In the genomic region with DNA sequence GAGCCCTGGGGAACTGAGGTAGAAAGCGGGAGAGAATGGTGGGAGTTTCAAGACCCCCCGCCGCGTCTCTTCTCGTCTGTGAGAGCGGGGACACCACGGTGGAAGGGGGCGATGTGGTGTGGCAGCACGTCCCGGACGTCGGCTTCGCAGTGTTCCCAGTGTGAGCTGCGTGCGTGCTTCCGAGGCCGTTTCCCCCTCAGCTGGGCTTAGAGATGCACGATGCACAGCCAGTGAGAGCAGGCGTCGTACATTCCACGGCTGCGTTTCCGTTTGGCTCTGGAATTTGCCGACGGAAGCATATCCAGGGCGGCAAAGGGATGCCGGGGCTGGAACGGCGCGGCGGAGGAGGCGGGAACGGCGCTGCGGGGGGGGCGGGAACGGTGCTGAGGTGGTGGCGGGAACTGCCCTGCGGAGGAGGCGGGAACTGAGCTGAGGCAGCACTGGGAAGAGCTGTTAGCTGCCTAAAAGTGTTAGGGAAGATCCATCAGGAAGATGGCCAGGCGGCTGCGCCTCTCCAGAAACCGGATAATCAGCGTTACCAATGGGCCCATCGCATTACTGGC, we compare ENCODE assay signal across 1 cellular context.
TF ChIP-seq lines count a peak whose summit lies in the region.

No MANE protein-coding gene starts in this region.

TF ChIP-seq in K562, 482 proteins besides CTCF, POLR2A, EP300 and RAD21 (continued from another document and continues in another):
- TF ChIP-seq, protein P1, sequence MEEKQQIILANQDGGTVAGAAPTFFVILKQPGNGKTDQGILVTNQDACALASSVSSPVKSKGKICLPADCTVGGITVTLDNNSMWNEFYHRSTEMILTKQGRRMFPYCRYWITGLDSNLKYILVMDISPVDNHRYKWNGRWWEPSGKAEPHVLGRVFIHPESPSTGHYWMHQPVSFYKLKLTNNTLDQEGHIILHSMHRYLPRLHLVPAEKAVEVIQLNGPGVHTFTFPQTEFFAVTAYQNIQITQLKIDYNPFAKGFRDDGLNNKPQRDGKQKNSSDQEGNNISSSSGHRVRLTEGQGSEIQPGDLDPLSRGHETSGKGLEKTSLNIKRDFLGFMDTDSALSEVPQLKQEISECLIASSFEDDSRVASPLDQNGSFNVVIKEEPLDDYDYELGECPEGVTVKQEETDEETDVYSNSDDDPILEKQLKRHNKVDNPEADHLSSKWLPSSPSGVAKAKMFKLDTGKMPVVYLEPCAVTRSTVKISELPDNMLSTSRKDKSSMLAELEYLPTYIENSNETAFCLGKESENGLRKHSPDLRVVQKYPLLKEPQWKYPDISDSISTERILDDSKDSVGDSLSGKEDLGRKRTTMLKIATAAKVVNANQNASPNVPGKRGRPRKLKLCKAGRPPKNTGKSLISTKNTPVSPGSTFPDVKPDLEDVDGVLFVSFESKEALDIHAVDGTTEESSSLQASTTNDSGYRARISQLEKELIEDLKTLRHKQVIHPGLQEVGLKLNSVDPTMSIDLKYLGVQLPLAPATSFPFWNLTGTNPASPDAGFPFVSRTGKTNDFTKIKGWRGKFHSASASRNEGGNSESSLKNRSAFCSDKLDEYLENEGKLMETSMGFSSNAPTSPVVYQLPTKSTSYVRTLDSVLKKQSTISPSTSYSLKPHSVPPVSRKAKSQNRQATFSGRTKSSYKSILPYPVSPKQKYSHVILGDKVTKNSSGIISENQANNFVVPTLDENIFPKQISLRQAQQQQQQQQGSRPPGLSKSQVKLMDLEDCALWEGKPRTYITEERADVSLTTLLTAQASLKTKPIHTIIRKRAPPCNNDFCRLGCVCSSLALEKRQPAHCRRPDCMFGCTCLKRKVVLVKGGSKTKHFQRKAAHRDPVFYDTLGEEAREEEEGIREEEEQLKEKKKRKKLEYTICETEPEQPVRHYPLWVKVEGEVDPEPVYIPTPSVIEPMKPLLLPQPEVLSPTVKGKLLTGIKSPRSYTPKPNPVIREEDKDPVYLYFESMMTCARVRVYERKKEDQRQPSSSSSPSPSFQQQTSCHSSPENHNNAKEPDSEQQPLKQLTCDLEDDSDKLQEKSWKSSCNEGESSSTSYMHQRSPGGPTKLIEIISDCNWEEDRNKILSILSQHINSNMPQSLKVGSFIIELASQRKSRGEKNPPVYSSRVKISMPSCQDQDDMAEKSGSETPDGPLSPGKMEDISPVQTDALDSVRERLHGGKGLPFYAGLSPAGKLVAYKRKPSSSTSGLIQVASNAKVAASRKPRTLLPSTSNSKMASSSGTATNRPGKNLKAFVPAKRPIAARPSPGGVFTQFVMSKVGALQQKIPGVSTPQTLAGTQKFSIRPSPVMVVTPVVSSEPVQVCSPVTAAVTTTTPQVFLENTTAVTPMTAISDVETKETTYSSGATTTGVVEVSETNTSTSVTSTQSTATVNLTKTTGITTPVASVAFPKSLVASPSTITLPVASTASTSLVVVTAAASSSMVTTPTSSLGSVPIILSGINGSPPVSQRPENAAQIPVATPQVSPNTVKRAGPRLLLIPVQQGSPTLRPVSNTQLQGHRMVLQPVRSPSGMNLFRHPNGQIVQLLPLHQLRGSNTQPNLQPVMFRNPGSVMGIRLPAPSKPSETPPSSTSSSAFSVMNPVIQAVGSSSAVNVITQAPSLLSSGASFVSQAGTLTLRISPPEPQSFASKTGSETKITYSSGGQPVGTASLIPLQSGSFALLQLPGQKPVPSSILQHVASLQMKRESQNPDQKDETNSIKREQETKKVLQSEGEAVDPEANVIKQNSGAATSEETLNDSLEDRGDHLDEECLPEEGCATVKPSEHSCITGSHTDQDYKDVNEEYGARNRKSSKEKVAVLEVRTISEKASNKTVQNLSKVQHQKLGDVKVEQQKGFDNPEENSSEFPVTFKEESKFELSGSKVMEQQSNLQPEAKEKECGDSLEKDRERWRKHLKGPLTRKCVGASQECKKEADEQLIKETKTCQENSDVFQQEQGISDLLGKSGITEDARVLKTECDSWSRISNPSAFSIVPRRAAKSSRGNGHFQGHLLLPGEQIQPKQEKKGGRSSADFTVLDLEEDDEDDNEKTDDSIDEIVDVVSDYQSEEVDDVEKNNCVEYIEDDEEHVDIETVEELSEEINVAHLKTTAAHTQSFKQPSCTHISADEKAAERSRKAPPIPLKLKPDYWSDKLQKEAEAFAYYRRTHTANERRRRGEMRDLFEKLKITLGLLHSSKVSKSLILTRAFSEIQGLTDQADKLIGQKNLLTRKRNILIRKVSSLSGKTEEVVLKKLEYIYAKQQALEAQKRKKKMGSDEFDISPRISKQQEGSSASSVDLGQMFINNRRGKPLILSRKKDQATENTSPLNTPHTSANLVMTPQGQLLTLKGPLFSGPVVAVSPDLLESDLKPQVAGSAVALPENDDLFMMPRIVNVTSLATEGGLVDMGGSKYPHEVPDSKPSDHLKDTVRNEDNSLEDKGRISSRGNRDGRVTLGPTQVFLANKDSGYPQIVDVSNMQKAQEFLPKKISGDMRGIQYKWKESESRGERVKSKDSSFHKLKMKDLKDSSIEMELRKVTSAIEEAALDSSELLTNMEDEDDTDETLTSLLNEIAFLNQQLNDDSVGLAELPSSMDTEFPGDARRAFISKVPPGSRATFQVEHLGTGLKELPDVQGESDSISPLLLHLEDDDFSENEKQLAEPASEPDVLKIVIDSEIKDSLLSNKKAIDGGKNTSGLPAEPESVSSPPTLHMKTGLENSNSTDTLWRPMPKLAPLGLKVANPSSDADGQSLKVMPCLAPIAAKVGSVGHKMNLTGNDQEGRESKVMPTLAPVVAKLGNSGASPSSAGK (IDR thresholded peaks at IDR 0.05): peak; percentile 87
- TF ChIP-seq ZNF695 (CRISPR knock-in tag; IDR thresholded peaks at IDR 0.05) (no peak), U2AF1 (optimal IDR thresholded peaks at IDR 0.05; ENCODE audit: low read depth, low read length) (no peak), SIRT6 (IDR thresholded peaks at IDR 0.05; ENCODE audit: low read depth, low read length) (no peak), MIER1 (IDR thresholded peaks at IDR 0.05; ENCODE audit: low read depth) (peak; percentile 86), ZNF133 (CRISPR knock-in tag; IDR thresholded peaks at IDR 0.05) (no peak), ZNF354B (CRISPR knock-in tag; IDR thresholded peaks at IDR 0.05) (no peak), ESRRA (IDR thresholded peaks at IDR 0.05; ENCODE audit: borderline replicate concordance, low read depth) (no peak), CXXC5 (CRISPR knock-in tag; IDR thresholded peaks at IDR 0.05) (0 out of 2 replicates have a peak, but pooled peaks have one; percentile 43), MYBL2 (IDR thresholded peaks at IDR 0.05; ENCODE audit: low read depth) (no peak), MYBL2 (CRISPR knock-in tag; IDR thresholded peaks at IDR 0.05; ENCODE audit: borderline replicate concordance) (no peak), RFX7 (CRISPR knock-in tag; IDR thresholded peaks at IDR 0.05) (no peak), RNF2 (IDR thresholded peaks at IDR 0.05) (0 out of 2 replicates have a peak, but pooled peaks have one; percentile 26), ZNF431 (CRISPR knock-in tag; IDR thresholded peaks at IDR 0.05) (no peak), CBX3 (IDR thresholded peaks at IDR 0.05; ENCODE audit: borderline replicate concordance in 1 of 2, low read length in 2 of 2) (no peak), KLF6 (CRISPR knock-in tag; IDR thresholded peaks at IDR 0.05; ENCODE audit: borderline replicate concordance) (no peak), ZNF444 (CRISPR knock-in tag; IDR thresholded peaks at IDR 0.05) (no peak), ELF4 (CRISPR knock-in tag; IDR thresholded peaks at IDR 0.05) (no peak), SMARCC2 (IDR thresholded peaks at IDR 0.05; ENCODE audit: low read depth) (no peak), NEUROD1 (IDR thresholded peaks at IDR 0.05; ENCODE audit: borderline replicate concordance, low read depth, low read length, partially characterized antibody) (no peak)
- TF ChIP-seq, protein P2, sequence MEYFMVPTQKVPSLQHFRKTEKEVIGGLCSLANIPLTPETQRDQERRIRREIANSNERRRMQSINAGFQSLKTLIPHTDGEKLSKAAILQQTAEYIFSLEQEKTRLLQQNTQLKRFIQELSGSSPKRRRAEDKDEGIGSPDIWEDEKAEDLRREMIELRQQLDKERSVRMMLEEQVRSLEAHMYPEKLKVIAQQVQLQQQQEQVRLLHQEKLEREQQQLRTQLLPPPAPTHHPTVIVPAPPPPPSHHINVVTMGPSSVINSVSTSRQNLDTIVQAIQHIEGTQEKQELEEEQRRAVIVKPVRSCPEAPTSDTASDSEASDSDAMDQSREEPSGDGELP (CRISPR knock-in tag; IDR thresholded peaks at IDR 0.05; ENCODE audit: borderline replicate concordance): no peak
- TF ChIP-seq, protein P3, sequence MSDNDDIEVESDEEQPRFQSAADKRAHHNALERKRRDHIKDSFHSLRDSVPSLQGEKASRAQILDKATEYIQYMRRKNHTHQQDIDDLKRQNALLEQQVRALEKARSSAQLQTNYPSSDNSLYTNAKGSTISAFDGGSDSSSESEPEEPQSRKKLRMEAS (CRISPR knock-in tag; IDR thresholded peaks at IDR 0.05): peak; percentile 64
- TF ChIP-seq, protein P4, sequence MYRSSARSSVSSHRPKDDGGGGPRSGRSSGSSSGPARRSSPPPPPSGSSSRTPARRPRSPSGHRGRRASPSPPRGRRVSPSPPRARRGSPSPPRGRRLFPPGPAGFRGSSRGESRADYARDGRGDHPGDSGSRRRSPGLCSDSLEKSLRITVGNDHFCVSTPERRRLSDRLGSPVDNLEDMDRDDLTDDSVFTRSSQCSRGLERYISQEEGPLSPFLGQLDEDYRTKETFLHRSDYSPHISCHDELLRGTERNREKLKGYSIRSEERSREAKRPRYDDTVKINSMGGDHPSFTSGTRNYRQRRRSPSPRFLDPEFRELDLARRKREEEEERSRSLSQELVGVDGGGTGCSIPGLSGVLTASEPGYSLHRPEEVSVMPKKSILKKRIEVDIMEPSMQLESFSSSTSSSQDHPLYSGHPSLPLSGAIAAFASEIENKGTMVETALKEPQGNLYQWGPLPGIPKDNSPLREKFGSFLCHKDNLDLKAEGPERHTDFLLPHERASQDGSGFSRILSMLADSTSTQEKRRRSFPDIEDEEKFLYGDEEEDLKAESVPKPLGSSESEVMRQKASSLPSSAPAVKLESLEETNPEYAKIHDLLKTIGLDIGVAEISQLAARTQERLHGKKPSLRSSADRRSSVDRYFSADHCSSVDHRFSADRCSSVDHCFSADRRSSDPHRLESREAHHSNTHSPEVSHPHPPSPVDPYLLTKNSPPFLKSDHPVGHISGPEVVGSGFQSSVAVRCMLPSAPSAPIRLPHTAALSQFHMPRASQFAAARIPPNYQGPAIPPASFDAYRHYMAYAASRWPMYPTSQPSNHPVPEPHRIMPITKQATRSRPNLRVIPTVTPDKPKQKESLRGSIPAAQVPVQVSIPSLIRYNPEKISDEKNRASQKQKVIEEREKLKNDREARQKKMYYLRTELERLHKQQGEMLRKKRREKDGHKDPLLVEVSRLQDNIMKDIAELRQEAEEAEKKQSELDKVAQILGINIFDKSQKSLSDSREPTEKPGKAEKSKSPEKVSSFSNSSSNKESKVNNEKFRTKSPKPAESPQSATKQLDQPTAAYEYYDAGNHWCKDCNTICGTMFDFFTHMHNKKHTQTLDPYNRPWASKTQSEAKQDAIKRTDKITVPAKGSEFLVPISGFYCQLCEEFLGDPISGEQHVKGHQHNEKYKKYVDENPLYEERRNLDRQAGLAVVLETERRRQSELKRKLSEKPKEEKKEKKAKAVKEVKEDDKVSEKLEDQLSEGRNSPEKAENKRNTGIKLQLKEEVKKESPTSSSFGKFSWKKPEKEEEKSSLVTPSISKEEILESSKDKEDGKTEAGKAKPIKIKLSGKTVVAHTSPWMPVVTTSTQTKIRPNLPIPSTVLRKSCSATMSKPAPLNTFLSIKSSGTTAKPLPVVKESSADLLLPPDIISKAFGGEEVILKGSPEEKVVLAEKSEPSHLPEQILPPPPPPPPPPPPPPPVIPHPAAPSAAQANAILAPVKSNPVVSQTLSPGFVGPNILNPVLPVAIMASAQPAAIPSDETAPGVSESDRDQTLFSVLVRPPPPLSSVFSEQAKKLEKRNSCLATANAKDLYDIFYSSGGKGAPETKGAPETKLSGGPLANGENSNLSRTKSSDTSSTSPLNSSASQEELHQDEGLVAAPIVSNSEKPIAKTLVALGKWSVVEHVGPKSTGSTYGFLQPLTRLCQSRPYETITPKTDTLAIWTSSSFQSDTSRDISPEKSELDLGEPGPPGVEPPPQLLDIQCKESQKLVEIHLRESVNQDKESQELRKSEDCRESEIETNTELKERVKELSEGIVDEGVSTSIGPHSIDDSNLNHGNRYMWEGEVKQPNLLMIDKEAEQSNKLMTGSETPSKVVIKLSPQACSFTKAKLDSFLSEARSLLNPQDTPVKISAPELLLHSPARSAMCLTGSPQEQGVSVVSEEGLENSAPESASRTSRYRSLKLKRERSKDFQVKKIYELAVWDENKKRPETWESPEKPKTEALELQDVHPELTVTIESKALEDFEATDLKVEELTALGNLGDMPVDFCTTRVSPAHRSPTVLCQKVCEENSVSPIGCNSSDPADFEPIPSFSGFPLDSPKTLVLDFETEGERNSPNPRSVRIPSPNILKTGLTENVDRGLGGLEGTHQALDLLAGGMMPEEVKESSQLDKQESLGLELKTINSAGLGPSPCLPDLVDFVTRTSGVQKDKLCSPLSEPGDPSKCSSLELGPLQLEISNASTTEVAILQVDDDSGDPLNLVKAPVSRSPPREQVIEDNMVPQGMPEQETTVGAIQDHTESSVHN (IDR thresholded peaks at IDR 0.05; ENCODE audit: borderline replicate concordance in 1 of 2, low read depth in 1 of 2): no peak
- TF ChIP-seq, protein P5, sequence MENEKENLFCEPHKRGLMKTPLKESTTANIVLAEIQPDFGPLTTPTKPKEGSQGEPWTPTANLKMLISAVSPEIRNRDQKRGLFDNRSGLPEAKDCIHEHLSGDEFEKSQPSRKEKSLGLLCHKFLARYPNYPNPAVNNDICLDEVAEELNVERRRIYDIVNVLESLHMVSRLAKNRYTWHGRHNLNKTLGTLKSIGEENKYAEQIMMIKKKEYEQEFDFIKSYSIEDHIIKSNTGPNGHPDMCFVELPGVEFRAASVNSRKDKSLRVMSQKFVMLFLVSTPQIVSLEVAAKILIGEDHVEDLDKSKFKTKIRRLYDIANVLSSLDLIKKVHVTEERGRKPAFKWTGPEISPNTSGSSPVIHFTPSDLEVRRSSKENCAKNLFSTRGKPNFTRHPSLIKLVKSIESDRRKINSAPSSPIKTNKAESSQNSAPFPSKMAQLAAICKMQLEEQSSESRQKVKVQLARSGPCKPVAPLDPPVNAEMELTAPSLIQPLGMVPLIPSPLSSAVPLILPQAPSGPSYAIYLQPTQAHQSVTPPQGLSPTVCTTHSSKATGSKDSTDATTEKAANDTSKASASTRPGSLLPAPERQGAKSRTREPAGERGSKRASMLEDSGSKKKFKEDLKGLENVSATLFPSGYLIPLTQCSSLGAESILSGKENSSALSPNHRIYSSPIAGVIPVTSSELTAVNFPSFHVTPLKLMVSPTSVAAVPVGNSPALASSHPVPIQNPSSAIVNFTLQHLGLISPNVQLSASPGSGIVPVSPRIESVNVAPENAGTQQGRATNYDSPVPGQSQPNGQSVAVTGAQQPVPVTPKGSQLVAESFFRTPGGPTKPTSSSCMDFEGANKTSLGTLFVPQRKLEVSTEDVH (IDR thresholded peaks at IDR 0.05; ENCODE audit: low read depth, partially characterized antibody): peak; percentile 22
- TF ChIP-seq, protein P6, sequence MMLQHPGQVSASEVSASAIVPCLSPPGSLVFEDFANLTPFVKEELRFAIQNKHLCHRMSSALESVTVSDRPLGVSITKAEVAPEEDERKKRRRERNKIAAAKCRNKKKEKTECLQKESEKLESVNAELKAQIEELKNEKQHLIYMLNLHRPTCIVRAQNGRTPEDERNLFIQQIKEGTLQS (IDR thresholded peaks at IDR 0.05): no peak
- TF ChIP-seq, protein P6 (CRISPR knock-in tag; conservative IDR thresholded peaks at IDR 0.05): no peak
